In the genomic region with DNA sequence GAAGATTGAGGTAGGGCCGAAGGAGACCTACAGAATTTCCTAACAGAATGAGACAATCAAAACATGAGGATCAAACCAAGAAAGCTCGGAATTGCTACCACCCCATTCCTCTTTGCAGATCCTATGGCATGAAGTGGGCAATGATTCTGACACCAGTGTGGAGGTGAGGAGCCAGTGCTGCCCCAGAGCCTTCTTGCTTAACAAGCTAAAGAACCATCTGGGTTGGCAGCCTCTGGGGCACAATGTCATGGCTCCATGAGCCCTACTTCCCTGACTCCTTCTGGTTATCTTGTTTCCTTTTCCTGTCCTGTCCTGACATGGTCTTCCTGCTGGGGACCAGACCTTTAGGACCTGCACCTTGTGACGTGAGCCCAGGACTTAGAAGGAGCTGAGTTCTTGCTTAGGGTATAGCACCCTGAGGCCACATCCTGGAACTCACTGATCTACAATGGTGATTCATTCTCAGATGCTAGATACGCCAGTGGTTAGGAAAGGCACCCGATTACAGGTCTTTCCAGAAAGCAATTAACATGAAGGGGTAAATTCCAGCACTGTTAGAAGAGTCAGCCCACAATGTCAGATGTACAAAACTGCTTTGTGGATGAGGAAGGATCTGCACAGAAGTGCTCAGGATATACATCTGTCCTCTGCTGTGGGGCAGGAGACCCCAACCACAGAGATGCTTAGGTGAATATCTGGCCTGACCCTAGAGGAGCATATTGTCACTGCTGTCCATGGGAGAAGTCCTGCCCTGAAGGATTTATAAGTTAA, we compare ENCODE assay signal across 10 cellular contexts.
DNase-seq lines count a peak whose midpoint lies in the region; ATAC-seq, FAIRE-seq and TF ChIP-seq lines count a peak whose summit lies in the region.
"Had no signal": no experiment of that assay in that cellular context is flagged by ENCODE, and none has a peak within 500 bp of the region (broad histone marks: within the 10 kb centered on the region; RNA-seq: fewer than 3 reads in every experiment).

No MANE protein-coding gene starts in this region.

- no peak for TF ChIP-seq RAD21 in HepG2 (CRISPR knock-in tag; IDR thresholded peaks at IDR 0.05)

- H3K36me3 ChIP-seq in HepG2 (replicated peaks in 1 of 2; ENCODE audit: control insufficient read depth in 1 of 2, insufficient read depth in 2 of 2, low read length in 2 of 2): no peaks in the 10 kb centered on the region

- BruUV-seq in HepG2 (replicated peaks; lab: Mats Ljungman, UMichigan): no TSS peak

- H3K27ac Mint-ChIP-seq in activated naive CD4-positive, alpha-beta T cell treated with anti-CD3 and anti-CD28 coated beads for 36 hours: no peak overlapping the region
- no peak overlapping the region for H3K27ac Mint-ChIP-seq in stimulated activated naive CD8-positive, alpha-beta T cell treated with anti-CD3 and anti-CD28 coated beads, Interleukin-15, amount 100 ng/mL, for 72 hours

- DNase-seq in NK-92 treated with Interleukin-12 subunit alpha and Interleukin-12 subunit beta, amount 100 ng/mL, for 24 hours (lab: John Stamatoyannopoulos, UW): peak; percentile 56
- DNase-seq in NK-92 (lab: John Stamatoyannopoulos, UW; ENCODE audit: unreplicated experiment) (no peak), HepG2 (ENCODE audit: low spot score) (no peak), NCI-H69 (lab: John Stamatoyannopoulos, UW) (no peak)
- DNase-seq in activated naive CD4-positive, alpha-beta T cell treated with anti-CD3 and anti-CD28 coated beads for 36 hours: peak; percentile 74
- peak; percentile 32 to 56 for DNase-seq in stimulated activated naive CD8-positive, alpha-beta T cell treated with anti-CD3 and anti-CD28 coated beads, Interleukin-15, amount 100 ng/mL, for 72 hours
- DNase-seq: NCI-H187 had no signal

- H3K4me3 Mint-ChIP-seq in activated naive CD4-positive, alpha-beta T cell treated with anti-CD3 and anti-CD28 coated beads for 36 hours: no peak overlapping the region
- peak overlapping the region in 1 of 2 donors; percentile 14 for H3K4me3 Mint-ChIP-seq in stimulated activated naive CD8-positive, alpha-beta T cell treated with anti-CD3 and anti-CD28 coated beads, Interleukin-15, amount 100 ng/mL, for 72 hours

- H4K20me1 ChIP-seq in HepG2 (ENCODE audit: insufficient read depth, low read length): no peaks in the 10 kb centered on the region

- TF ChIP-seq POLR2A in HepG2 (IDR thresholded peaks at IDR 0.05; ENCODE audit: insufficient read depth in 1 of 2, low read depth in 2 of 2, low read length in 2 of 2): no peak

- in situ Hi-C loops in HepG2 (cut with HindIII; ENCODE audit: extremely low pct_ligation_motif_present, low pct_unique_long_range_greater_than_20kb): no loop called here

- H3K4me1 ChIP-seq in HepG2 (ENCODE audit: insufficient read depth, low read length): peaks cover 46% of the 10 kb centered on the region

- H3K4me1 Mint-ChIP-seq in activated naive CD4-positive, alpha-beta T cell treated with anti-CD3 and anti-CD28 coated beads for 36 hours (ENCODE audit: low read depth): peaks cover 30% of the 10 kb centered on the region
- peaks cover 43% of the 10 kb centered on the region for H3K4me1 Mint-ChIP-seq in stimulated activated naive CD8-positive, alpha-beta T cell treated with anti-CD3 and anti-CD28 coated beads, Interleukin-15, amount 100 ng/mL, for 72 hours

- no peak for TF ChIP-seq CTCF in HepG2 (CRISPR knock-in tag; IDR thresholded peaks at IDR 0.05)

- H3K9me3 Mint-ChIP-seq in activated naive CD4-positive, alpha-beta T cell treated with anti-CD3 and anti-CD28 coated beads for 36 hours: no peaks in the 10 kb centered on the region
- no peaks in the 10 kb centered on the region for H3K9me3 Mint-ChIP-seq in stimulated activated naive CD8-positive, alpha-beta T cell treated with anti-CD3 and anti-CD28 coated beads, Interleukin-15, amount 100 ng/mL, for 72 hours

- TF ChIP-seq EP300 in HepG2 (IDR thresholded peaks at IDR 0.05; ENCODE audit: low read depth in 2 of 2, low read length in 2 of 2): no peak
- no peak for TF ChIP-seq EP300 in HepG2 (CRISPR knock-in tag; IDR thresholded peaks at IDR 0.05; ENCODE audit: borderline replicate concordance)

- H3K27me3 Mint-ChIP-seq in activated naive CD4-positive, alpha-beta T cell treated with anti-CD3 and anti-CD28 coated beads for 36 hours (ENCODE audit: low read depth): no peaks in the 10 kb centered on the region
- no peaks in the 10 kb centered on the region for H3K27me3 Mint-ChIP-seq in stimulated activated naive CD8-positive, alpha-beta T cell treated with anti-CD3 and anti-CD28 coated beads, Interleukin-15, amount 100 ng/mL, for 72 hours

- no peaks in the 10 kb centered on the region for H3K79me2 ChIP-seq in HepG2 (ENCODE audit: insufficient read depth, low read length)

- no peak overlapping the region for H2AFZ ChIP-seq in HepG2 (ENCODE audit: low read length)

- H3K4me2 ChIP-seq in HepG2 (ENCODE audit: low read depth, low read length): peak overlapping the region; percentile 16; the same call in 1 of the 2 replicates

- CTCF ChIA-PET in activated naive CD4-positive, alpha-beta T cell treated with anti-CD3 and anti-CD28 coated beads for 36 hours (lab: Charles Lee): interaction anchor here (1.3 kb wide), 1 partner anchor 311 kb away, joined by 3 read pairs; no protein-coding TSS in a partner anchor
- CTCF ChIA-PET in HepG2 (lab: Yijun Ruan, JAX; ENCODE audit: low intra/inter-chr PET ratio, low total read pairs): no interaction called here

- no peak overlapping the region for H3K9ac ChIP-seq in HepG2 (ENCODE audit: insufficient read depth, low read depth, low read length)

- POLR2A ChIA-PET in HepG2 (lab: Yijun Ruan, JAX): interaction anchor here (0.7 to 1.9 kb wide), 7 partner anchors 10 to 347 kb away, joined by 3 to 11 read pairs (median 4); a partner anchor contains a TSS

- H3K27me3 ChIP-seq in HepG2 (ENCODE audit: control insufficient read depth in 1 of 2, insufficient read depth in 2 of 2, low read length in 2 of 2): no peaks in the 10 kb centered on the region

- 63% methylated on average over 5 of the region's 5 CpGs for WGBS in HepG2 (ENCODE audit: low lambda C conversion rate)

- H3K9me3 ChIP-seq in HepG2 (ENCODE audit: low read length): no peaks in the 10 kb centered on the region

- no peaks in the 10 kb centered on the region for H3K36me3 Mint-ChIP-seq in activated naive CD4-positive, alpha-beta T cell treated with anti-CD3 and anti-CD28 coated beads for 36 hours (ENCODE audit: low read depth)

- no peak; the same call in 1 of the 3 replicates for ATAC-seq in HepG2
- peak; percentile 100 for ATAC-seq in stimulated activated naive CD8-positive, alpha-beta T cell treated with anti-CD3 and anti-CD28 coated beads, Interleukin-15, amount 100 ng/mL, for 72 hours
- no peak for ATAC-seq in HG02884 (IDR thresholded peaks at IDR 0.05; ENCODE audit: unreplicated experiment)
- no peak for ATAC-seq in GM18858 (IDR thresholded peaks at IDR 0.05; ENCODE audit: unreplicated experiment)

- intact Hi-C loops in activated naive CD4-positive, alpha-beta T cell treated with anti-CD3 and anti-CD28 coated beads for 36 hours (cut with micrococcal nuclease): loop anchor here (1.0 to 5.0 kb wide), 3 partner anchors 191 to 319 kb away; no protein-coding TSS in a partner anchor
- intact Hi-C loops in HepG2 (cut with micrococcal nuclease; ENCODE audit: unreplicated experiment): loop anchor here (10.0 kb wide), 4 partner anchors 96 to 346 kb away; no protein-coding TSS in a partner anchor

- no peak overlapping the region for H3K4me3 ChIP-seq in HepG2 (replicated peaks in 1 of 3; ENCODE audit: insufficient read depth in 1 of 3, low read depth in 2 of 3, low read length in 3 of 3)

- H3K27ac ChIP-seq in HepG2 (ENCODE audit: extremely low read length, insufficient read depth, low read length): no peak overlapping the region
- H3K27ac ChIP-seq: 22Rv1 had no signal

- no peak for FAIRE-seq in HepG2 (lab: Jason Lieb, UNC)

TF ChIP-seq in HepG2, 621 proteins besides CTCF, POLR2A, EP300 and RAD21 (continues in another document):
- TF ChIP-seq, protein P1, sequence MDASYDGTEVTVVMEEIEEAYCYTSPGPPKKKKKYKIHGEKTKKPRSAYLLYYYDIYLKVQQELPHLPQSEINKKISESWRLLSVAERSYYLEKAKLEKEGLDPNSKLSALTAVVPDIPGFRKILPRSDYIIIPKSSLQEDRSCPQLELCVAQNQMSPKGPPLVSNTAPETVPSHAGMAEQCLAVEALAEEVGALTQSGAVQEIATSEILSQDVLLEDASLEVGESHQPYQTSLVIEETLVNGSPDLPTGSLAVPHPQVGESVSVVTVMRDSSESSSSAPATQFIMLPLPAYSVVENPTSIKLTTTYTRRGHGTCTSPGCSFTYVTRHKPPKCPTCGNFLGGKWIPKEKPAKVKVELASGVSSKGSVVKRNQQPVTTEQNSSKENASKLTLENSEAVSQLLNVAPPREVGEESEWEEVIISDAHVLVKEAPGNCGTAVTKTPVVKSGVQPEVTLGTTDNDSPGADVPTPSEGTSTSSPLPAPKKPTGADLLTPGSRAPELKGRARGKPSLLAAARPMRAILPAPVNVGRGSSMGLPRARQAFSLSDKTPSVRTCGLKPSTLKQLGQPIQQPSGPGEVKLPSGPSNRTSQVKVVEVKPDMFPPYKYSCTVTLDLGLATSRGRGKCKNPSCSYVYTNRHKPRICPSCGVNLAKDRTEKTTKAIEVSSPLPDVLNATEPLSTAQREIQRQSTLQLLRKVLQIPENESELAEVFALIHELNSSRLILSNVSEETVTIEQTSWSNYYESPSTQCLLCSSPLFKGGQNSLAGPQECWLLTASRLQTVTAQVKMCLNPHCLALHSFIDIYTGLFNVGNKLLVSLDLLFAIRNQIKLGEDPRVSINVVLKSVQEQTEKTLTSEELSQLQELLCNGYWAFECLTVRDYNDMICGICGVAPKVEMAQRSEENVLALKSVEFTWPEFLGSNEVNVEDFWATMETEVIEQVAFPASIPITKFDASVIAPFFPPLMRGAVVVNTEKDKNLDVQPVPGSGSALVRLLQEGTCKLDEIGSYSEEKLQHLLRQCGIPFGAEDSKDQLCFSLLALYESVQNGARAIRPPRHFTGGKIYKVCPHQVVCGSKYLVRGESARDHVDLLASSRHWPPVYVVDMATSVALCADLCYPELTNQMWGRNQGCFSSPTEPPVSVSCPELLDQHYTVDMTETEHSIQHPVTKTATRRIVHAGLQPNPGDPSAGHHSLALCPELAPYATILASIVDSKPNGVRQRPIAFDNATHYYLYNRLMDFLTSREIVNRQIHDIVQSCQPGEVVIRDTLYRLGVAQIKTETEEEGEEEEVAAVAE (CRISPR knock-in tag; IDR thresholded peaks at IDR 0.05; ENCODE audit: borderline replicate concordance): no peak
- TF ChIP-seq ZNF782 (CRISPR knock-in tag; IDR thresholded peaks at IDR 0.05; ENCODE audit: borderline replicate concordance): 0 out of 2 replicates have a peak, but pooled peaks have one; percentile 39
- no peak for TF ChIP-seq NONO (IDR thresholded peaks at IDR 0.05)
- 0 out of 2 replicates have a peak, but pooled peaks have one; percentile 7 for TF ChIP-seq NONO (CRISPR knock-in tag; conservative IDR thresholded peaks at IDR 0.05)
- TF ChIP-seq ETV6 (CRISPR knock-in tag; conservative IDR thresholded peaks at IDR 0.05): no peak
- no peak for TF ChIP-seq CCDC6 (CRISPR knock-in tag; IDR thresholded peaks at IDR 0.05)
- TF ChIP-seq KLF11 (CRISPR knock-in tag; IDR thresholded peaks at IDR 0.05): 0 out of 2 replicates have a peak, but pooled peaks have one; percentile 8

Comparison
In these comparisons a context has a peak if more than half of its experiments do, and no peak if none do; other contexts are left out.
1. DNase-seq: peak in NK-92 treated with Interleukin-12 subunit alpha and Interleukin-12 subunit beta, amount 100 ng/mL, for 24 hours (single experiment), activated naive CD4-positive, alpha-beta T cell treated with anti-CD3 and anti-CD28 coated beads for 36 hours (single experiment) and stimulated activated naive CD8-positive, alpha-beta T cell treated with anti-CD3 and anti-CD28 coated beads, Interleukin-15, amount 100 ng/mL, for 72 hours (2 of 2); none in NK-92 (single experiment), HepG2 (single experiment) and NCI-H69 (single experiment).